In the genomic region with DNA sequence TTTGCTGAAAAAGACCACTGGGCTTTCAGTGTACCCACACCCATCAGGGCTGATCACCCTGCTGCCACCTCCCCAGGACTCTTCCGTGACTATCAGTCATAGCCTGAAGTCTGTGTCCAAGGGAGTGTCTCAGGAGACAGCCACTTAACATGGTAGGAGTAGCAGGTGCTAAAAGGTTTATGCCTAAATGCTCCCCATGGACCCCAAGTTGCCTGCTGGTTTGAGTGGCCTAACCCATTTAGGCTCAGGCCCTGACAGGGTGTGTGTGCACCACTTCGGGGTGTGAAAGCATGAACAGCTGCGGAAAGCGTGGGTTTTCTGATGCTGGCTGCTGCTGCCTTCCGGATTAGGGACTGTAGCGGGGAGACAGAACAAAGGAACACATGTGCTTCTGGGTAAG, we compare ENCODE assay signal across 18 cellular contexts.
DNase-seq lines count a peak whose midpoint lies in the region; ATAC-seq and TF ChIP-seq lines count a peak whose summit lies in the region.
"Had no signal": no experiment of that assay in that cellular context is flagged by ENCODE, and none has a peak within 500 bp of the region (broad histone marks: within the 10 kb centered on the region; RNA-seq: fewer than 3 reads in every experiment).

No MANE protein-coding gene starts in this region.

- H3K27ac ChIP-seq in BLaER1 treated with 17β-estradiol and CSF1 and Interleukin-3, amounts not matched to agents 10 nM and 100 nM: peak overlapping the region in 7 of 11 experiments; percentile 1 to 56 (median 42); a peak in 12 of 22 replicates
- no peak overlapping the region for H3K27ac ChIP-seq in HEK293 (ENCODE audit: extremely low read depth, low read depth, low read length)

- peak overlapping the region in 3 of 11 experiments; percentile 27 to 32 (median 29); a peak in 1 of 22 replicates for H3K9ac ChIP-seq in BLaER1 treated with 17β-estradiol and CSF1 and Interleukin-3, amounts not matched to agents 10 nM and 100 nM

- peaks cover 23 to 46% (median 32%) of the 10 kb centered on the region in 10 experiments for H3K4me1 ChIP-seq in BLaER1 treated with 17β-estradiol and CSF1 and Interleukin-3, amounts not matched to agents 10 nM and 100 nM
- peaks cover 20% of the 10 kb centered on the region for H3K4me1 ChIP-seq in HEK293 (ENCODE audit: control insufficient read depth, insufficient read depth, low read length)
- H3K4me1 ChIP-seq: HAP-1 had no signal

- no peaks in the 10 kb centered on the region for H3K9me3 ChIP-seq in BLaER1 treated with 17β-estradiol and CSF1 and Interleukin-3, amounts not matched to agents 10 nM and 100 nM (replicated peaks in 1 of 11)
- no peaks in the 10 kb centered on the region for H3K9me3 ChIP-seq in HEK293 (ENCODE audit: control insufficient read depth, insufficient read depth, low read depth, low read length)
- H3K9me3 ChIP-seq: HAP-1 had no signal

- CTCF ChIA-PET in HEK293 (lab: Yijun Ruan, JAX): interaction anchor here (0.5 to 1.3 kb wide), 5 partner anchors 9 to 784 kb away, joined by 3 to 4 read pairs (median 3); no protein-coding TSS in a partner anchor

- peaks cover 17 to 58% (median 30%) of the 10 kb centered on the region in 11 experiments for H3K36me3 ChIP-seq in BLaER1 treated with 17β-estradiol and CSF1 and Interleukin-3, amounts not matched to agents 10 nM and 100 nM
- H3K36me3 ChIP-seq in HEK293 (ENCODE audit: control insufficient read depth in 2 of 2, insufficient read depth in 1 of 2, low read length in 2 of 2): no peaks in the 10 kb centered on the region; a peak in 1 of 3 replicates
- H3K36me3 ChIP-seq: HAP-1 had no signal

- ATAC-seq in HG03139 (IDR thresholded peaks at IDR 0.05; ENCODE audit: unreplicated experiment): no peak
- ATAC-seq: K562 had no signal

- POLR2A ChIA-PET in HEK293 (lab: Yijun Ruan, JAX): no interaction called here

- DNase-seq in NCI-H69 (lab: John Stamatoyannopoulos, UW) (peak; percentile 77), myocyte (ENCODE audit: low read depth) (peak; percentile 83), LoVo (ENCODE audit: low spot score) (no peak), AG08396 (ENCODE audit: low spot score) (no peak)
- DNase-seq: activated B cell treated with CpG ODN at 0.5 μM for 24 hours; activated CD8-positive, alpha-beta memory T cell treated with anti-CD3 and anti-CD28 coated beads for 24 hours; activated effector memory CD4-positive, alpha-beta T cell treated with anti-CD3 and anti-CD28 coated beads, Interleukin-2, amount 50 U/mL, for 16 hours; AML-193; OCI-M1; SIG-M5; stimulated activated CD4-positive, alpha-beta T cell treated with anti-CD3 and anti-CD28 coated beads, Interleukin-4, amount 100 ng/mL, for 4 hours; T-helper 2 cell had no signal

- H3K4me2 ChIP-seq in BLaER1 treated with 17β-estradiol and CSF1 and Interleukin-3, amounts not matched to agents 10 nM and 100 nM: peak overlapping the region; percentile 16 to 51 (median 30); a peak in 18 of 22 replicates
- H3K4me2 ChIP-seq: smooth muscle cell had no signal

- peaks cover 0 to 6% (median 0%) of the 10 kb centered on the region in 11 experiments; a peak in 1 of 22 replicates for H4K20me1 ChIP-seq in BLaER1 treated with 17β-estradiol and CSF1 and Interleukin-3, amounts not matched to agents 10 nM and 100 nM

- H3K27me3 ChIP-seq in BLaER1 treated with 17β-estradiol and CSF1 and Interleukin-3, amounts not matched to agents 10 nM and 100 nM: no peaks in the 10 kb centered on the region

- no peak overlapping the region for H3K4me3 ChIP-seq in BLaER1 treated with 17β-estradiol and CSF1 and Interleukin-3, amounts not matched to agents 10 nM and 100 nM
- no peak overlapping the region for H3K4me3 ChIP-seq in HEK293 (ENCODE audit: low read depth, low read length)
- H3K4me3 ChIP-seq: HAP-1, K562, smooth muscle cell had no signal

- no peak for TF ChIP-seq CTCF in HEK293 (tag by site-specific recombination; IDR thresholded peaks at IDR 0.05)

TF ChIP-seq in HEK293, 187 proteins besides CTCF, POLR2A, EP300 and RAD21 (continues in another document):
- no peak for TF ChIP-seq ZNF174 (tag by site-specific recombination; IDR thresholded peaks at IDR 0.05)
- TF ChIP-seq, protein P1, sequence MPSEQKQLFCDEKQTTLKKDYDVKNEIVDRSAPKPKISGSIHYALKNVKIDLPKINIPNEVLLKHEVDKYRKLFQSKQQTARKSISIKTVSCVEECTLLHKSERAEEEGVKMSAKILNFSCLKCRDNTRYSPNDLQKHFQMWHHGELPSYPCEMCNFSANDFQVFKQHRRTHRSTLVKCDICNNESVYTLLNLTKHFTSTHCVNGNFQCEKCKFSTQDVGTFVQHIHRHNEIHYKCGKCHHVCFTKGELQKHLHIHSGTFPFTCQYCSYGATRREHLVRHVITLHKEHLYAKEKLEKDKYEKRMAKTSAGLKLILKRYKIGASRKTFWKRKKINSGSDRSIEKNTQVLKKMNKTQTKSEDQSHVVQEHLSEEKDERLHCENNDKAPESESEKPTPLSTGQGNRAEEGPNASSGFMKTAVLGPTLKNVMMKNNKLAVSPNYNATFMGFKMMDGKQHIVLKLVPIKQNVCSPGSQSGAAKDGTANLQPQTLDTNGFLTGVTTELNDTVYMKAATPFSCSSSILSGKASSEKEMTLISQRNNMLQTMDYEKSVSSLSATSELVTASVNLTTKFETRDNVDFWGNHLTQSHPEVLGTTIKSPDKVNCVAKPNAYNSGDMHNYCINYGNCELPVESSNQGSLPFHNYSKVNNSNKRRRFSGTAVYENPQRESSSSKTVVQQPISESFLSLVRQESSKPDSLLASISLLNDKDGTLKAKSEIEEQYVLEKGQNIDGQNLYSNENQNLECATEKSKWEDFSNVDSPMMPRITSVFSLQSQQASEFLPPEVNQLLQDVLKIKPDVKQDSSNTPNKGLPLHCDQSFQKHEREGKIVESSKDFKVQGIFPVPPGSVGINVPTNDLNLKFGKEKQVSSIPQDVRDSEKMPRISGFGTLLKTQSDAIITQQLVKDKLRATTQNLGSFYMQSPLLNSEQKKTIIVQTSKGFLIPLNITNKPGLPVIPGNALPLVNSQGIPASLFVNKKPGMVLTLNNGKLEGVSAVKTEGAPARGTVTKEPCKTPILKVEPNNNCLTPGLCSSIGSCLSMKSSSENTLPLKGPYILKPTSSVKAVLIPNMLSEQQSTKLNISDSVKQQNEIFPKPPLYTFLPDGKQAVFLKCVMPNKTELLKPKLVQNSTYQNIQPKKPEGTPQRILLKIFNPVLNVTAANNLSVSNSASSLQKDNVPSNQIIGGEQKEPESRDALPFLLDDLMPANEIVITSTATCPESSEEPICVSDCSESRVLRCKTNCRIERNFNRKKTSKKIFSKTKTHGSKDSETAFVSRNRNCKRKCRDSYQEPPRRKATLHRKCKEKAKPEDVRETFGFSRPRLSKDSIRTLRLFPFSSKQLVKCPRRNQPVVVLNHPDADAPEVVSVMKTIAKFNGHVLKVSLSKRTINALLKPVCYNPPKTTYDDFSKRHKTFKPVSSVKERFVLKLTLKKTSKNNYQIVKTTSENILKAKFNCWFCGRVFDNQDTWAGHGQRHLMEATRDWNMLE (tag by site-specific recombination; conservative IDR thresholded peaks at IDR 0.05; ENCODE audit: low read depth): no peak
- TF ChIP-seq, protein P2, sequence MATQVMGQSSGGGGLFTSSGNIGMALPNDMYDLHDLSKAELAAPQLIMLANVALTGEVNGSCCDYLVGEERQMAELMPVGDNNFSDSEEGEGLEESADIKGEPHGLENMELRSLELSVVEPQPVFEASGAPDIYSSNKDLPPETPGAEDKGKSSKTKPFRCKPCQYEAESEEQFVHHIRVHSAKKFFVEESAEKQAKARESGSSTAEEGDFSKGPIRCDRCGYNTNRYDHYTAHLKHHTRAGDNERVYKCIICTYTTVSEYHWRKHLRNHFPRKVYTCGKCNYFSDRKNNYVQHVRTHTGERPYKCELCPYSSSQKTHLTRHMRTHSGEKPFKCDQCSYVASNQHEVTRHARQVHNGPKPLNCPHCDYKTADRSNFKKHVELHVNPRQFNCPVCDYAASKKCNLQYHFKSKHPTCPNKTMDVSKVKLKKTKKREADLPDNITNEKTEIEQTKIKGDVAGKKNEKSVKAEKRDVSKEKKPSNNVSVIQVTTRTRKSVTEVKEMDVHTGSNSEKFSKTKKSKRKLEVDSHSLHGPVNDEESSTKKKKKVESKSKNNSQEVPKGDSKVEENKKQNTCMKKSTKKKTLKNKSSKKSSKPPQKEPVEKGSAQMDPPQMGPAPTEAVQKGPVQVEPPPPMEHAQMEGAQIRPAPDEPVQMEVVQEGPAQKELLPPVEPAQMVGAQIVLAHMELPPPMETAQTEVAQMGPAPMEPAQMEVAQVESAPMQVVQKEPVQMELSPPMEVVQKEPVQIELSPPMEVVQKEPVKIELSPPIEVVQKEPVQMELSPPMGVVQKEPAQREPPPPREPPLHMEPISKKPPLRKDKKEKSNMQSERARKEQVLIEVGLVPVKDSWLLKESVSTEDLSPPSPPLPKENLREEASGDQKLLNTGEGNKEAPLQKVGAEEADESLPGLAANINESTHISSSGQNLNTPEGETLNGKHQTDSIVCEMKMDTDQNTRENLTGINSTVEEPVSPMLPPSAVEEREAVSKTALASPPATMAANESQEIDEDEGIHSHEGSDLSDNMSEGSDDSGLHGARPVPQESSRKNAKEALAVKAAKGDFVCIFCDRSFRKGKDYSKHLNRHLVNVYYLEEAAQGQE (tag by site-specific recombination; IDR thresholded peaks at IDR 0.05): no peak
- TF ChIP-seq, protein P3, sequence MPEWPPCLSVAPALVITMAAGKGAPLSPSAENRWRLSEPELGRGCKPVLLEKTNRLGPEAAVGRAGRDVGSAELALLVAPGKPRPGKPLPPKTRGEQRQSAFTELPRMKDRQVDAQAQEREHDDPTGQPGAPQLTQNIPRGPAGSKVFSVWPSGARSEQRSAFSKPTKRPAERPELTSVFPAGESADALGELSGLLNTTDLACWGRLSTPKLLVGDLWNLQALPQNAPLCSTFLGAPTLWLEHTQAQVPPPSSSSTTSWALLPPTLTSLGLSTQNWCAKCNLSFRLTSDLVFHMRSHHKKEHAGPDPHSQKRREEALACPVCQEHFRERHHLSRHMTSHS (tag by site-specific recombination; IDR thresholded peaks at IDR 0.05): no peak
- no peak for TF ChIP-seq ZFP3 (tag by site-specific recombination; IDR thresholded peaks at IDR 0.05; ENCODE audit: low read depth)
- no peak for TF ChIP-seq YY1 (tag by site-specific recombination; IDR thresholded peaks at IDR 0.05)
- TF ChIP-seq, protein P4, sequence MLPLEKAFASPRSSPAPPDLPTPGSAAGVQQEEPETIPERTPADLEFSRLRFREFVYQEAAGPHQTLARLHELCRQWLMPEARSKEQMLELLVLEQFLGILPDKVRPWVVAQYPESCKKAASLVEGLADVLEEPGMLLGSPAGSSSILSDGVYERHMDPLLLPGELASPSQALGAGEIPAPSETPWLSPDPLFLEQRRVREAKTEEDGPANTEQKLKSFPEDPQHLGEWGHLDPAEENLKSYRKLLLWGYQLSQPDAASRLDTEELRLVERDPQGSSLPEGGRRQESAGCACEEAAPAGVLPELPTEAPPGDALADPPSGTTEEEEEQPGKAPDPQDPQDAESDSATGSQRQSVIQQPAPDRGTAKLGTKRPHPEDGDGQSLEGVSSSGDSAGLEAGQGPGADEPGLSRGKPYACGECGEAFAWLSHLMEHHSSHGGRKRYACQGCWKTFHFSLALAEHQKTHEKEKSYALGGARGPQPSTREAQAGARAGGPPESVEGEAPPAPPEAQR (tag by site-specific recombination; IDR thresholded peaks at IDR 0.05): no peak

Comparison
In these comparisons a context has a peak if more than half of its experiments do, and no peak if none do; other contexts are left out.
1. DNase-seq: peak in NCI-H69 (single experiment) and myocyte (single experiment); none in LoVo (single experiment) and AG08396 (single experiment).